12 cellular contexts compared by ENCODE assay signal in the genomic region with DNA sequence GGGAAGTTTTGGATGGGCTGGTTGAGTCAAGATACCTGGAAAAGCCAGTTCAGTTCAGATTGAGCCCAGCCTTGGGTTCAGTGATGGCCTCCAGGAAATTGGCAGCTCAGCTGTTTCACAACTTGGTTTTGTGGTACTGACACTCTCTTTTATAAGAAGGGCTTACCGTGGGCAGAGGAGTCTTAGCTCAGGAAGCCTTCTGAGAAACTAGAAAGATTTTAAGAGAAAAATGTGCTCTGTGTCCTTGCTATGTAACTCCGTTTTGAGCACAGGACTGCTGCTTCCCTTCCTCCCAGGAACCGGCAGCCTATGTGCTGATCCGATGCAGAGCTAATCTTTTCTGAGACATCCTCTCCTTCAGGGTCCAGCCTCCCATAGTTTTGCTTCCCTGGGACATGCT. TPM values are rescaled to one million over a fixed set of nuclear protein-coding genes. Genes with fewer than 3 reads are reported as not detected.
DNase-seq lines count a peak whose midpoint lies in the region; ATAC-seq lines count a peak whose summit lies in the region.
"Had no signal": no experiment of that assay in that cellular context is flagged by ENCODE, and none has a peak within 500 bp of the region (broad histone marks: within the 10 kb centered on the region; RNA-seq: fewer than 3 reads in every experiment).

No MANE protein-coding gene starts in this region.

- no peaks in the 10 kb centered on the region for H3K9me3 ChIP-seq in MG63
- H3K9me3 ChIP-seq: ascending aorta had no signal

- H3K4me1 Mint-ChIP-seq in immature natural killer cell = peaks cover 63 to 69% of the 10 kb centered on the region in 2 donors

- peaks cover 0 to 7% (median 0%) of the 10 kb centered on the region in 3 donors for H3K36me3 Mint-ChIP-seq in immature natural killer cell

- no peak overlapping the region for H3K4me3 ChIP-seq in MG63
- H3K4me3 ChIP-seq: ascending aorta, hepatocyte had no signal

- 0 out of 2 replicates have a peak, but pooled peaks cover 2% of the 10 kb centered on the region for H3K27me3 ChIP-seq in MG63
- H3K27me3 ChIP-seq: ascending aorta had no signal

- H3K4me3 Mint-ChIP-seq in immature natural killer cell = peak overlapping the region; percentile 64 to 82 (median 77)

- peaks cover 0 to 2% (median 0%) of the 10 kb centered on the region in 6 donors for H3K9me3 Mint-ChIP-seq in immature natural killer cell

- peaks cover 3 to 6% (median 5%) of the 10 kb centered on the region in 3 donors for H3K27me3 Mint-ChIP-seq in immature natural killer cell (ENCODE audit: low read depth in 3 of 3)

- H3K36me3 ChIP-seq in MG63 = no peaks in the 10 kb centered on the region
- H3K36me3 ChIP-seq: ascending aorta had no signal

- peak; percentile 68 for DNase-seq in activated CD8-positive, alpha-beta memory T cell treated with anti-CD3 and anti-CD28 coated beads for 24 hours
- DNase-seq in activated CD8-positive, alpha-beta memory T cell treated with anti-CD3 and anti-CD28 coated beads, Interleukin-2, amount 50 U/mL, for 4 hours = no peak
- DNase-seq in activated CD8-positive, alpha-beta memory T cell treated with anti-CD3 and anti-CD28 coated beads, Interleukin-2, amount 50 U/mL, for 48 hours = peak; percentile 69
- DNase-seq in immature natural killer cell = peak; percentile 67 to 74 (median 68)
- peak; percentile 52 for DNase-seq in stimulated activated naive CD8-positive, alpha-beta T cell treated with anti-CD3 and anti-CD28 coated beads, Interleukin-15, Interleukin-2, amounts not matched to agents 100 U/mL and 50 U/mL, for 24 hours
- DNase-seq in DMS153 (lab: John Stamatoyannopoulos, UW) = no peak
- DNase-seq in MG63 = no peak
- DNase-seq in foreskin melanocyte = no peak
- DNase-seq: NCI-H2081 treated with DMSO at 0.1 percent for 48 hours, T-helper 9 cell had no signal

- H3K27ac Mint-ChIP-seq in immature natural killer cell = peak overlapping the region; percentile 83 to 94 (median 89)

- ATAC-seq in stimulated activated naive CD8-positive, alpha-beta T cell treated with anti-CD3 and anti-CD28 coated beads, Interleukin-15, Interleukin-2, amounts not matched to agents 100 U/mL and 50 U/mL, for 24 hours = peak; percentile 63

RNA-seq across cellular contexts. Expression of gene RASGRP1, which starts 46.6 kb away (rescaled TPM):
- 10 to 100 TPM; 21.9 to 63.9 (median 22.7) TPM for polyA plus RNA-seq in immature natural killer cell
- total RNA-seq in MG63 (2014; rRNA removed; shearing (Covaris generic); ENCODE audit: low replicate concordance) = not detected in 2 replicates
- total RNA-seq: ascending aorta had no signal

Comparison
In these comparisons a context has a peak if more than half of its experiments do, and no peak if none do; other contexts are left out.
1. DNase-seq: peak in activated CD8-positive, alpha-beta memory T cell treated with anti-CD3 and anti-CD28 coated beads for 24 hours (single experiment), activated CD8-positive, alpha-beta memory T cell treated with anti-CD3 and anti-CD28 coated beads, Interleukin-2, amount 50 U/mL, for 48 hours (single experiment), immature natural killer cell (3 of 3) and stimulated activated naive CD8-positive, alpha-beta T cell treated with anti-CD3 and anti-CD28 coated beads, Interleukin-15, Interleukin-2, amounts not matched to agents 100 U/mL and 50 U/mL, for 24 hours (single experiment); none in activated CD8-positive, alpha-beta memory T cell treated with anti-CD3 and anti-CD28 coated beads, Interleukin-2, amount 50 U/mL, for 4 hours (single experiment), DMS153 (single experiment), MG63 (single experiment) and foreskin melanocyte (single experiment).